ENCODE assay signal across 10 cellular contexts in genomic region chr16:16207935-16208334, GRCh38. TPM values are rescaled to one million over a fixed set of nuclear protein-coding genes. Genes with fewer than 3 reads are reported as not detected.
A peak's percentile ranks its signal among the peaks of the same experiment; 100 is the strongest.
DNase-seq lines count a peak whose midpoint lies in the region; ATAC-seq, FAIRE-seq and TF ChIP-seq lines count a peak whose summit lies in the region.
"Not testable (repeated sequence)": the region's sequence is repeated elsewhere in the genome, so short reads cannot be mapped to it uniquely, and the experiment has no call there.
"Had no signal": no experiment of that assay in that cellular context is flagged by ENCODE, and none has a peak within 500 bp of the region (broad histone marks: within the 10 kb centered on the region; RNA-seq: fewer than 3 reads in every experiment).

No MANE protein-coding gene starts in this region.

- intact Hi-C loops in K562 (cut with micrococcal nuclease); right lobe of liver (cut with DNase I); posterior vena cava (cut with DNase I): not testable (repeated sequence)

- H3K4me2 ChIP-seq in OCI-LY3 (ENCODE audit: low read length) = peak overlapping the region; percentile 44; the same call in 1 of the 2 replicates
- H3K4me2 ChIP-seq in K562 (ENCODE audit: insufficient read depth, low read length) = not testable (repeated sequence)

- TF ChIP-seq RAD21 in K562 (CRISPR knock-in tag; conservative IDR thresholded peaks at IDR 0.05 in 1 of 2, IDR thresholded peaks at IDR 0.05 in 1 of 2) = not testable (repeated sequence)

- H3K27ac ChIP-seq in HL-60 (replicated peaks) (peak overlapping the region; percentile 41; the same call in 1 of the 2 replicates), right lobe of liver (peak overlapping the region in 1 of 3 donors; percentile 33)
- not testable (repeated sequence) for H3K27ac ChIP-seq in OCI-LY3 (ENCODE audit: low read length); K562 (ENCODE audit: extremely low read depth, low read depth, low read length)

- H2AFZ ChIP-seq in OCI-LY3 (ENCODE audit: low read depth, low read length); K562 (ENCODE audit: low read depth, low read length): not testable (repeated sequence)

- in situ Hi-C loops in K562 (cut with MboI) = not testable (repeated sequence)

- not testable (repeated sequence) for H3K9ac ChIP-seq in OCI-LY3 (ENCODE audit: low read length); K562 (ENCODE audit: insufficient read depth in 1 of 2, low read depth in 2 of 2, low read length in 2 of 2)

- TF ChIP-seq EP300 in K562 (IDR thresholded peaks at IDR 0.05; ENCODE audit: low read length) = not testable (repeated sequence)

- FAIRE-seq in K562 (lab: Jason Lieb, UNC) = not testable (repeated sequence)

- POLR2A ChIA-PET in K562 (lab: Yijun Ruan, JAX) = not testable (repeated sequence)

- ATAC-seq in K562 = not testable (repeated sequence)
- ATAC-seq in esophagus mucosa (peak; percentile 74), right lobe of liver (peak in 1 of 4 donors; percentile 6)

- CTCF ChIA-PET in K562 (lab: Yijun Ruan, JAX; ENCODE audit: low intra/inter-chr PET ratio) = not testable (repeated sequence)

- H3K9me3 ChIP-seq in OCI-LY3 (ENCODE audit: insufficient read depth, low read length); K562 (replicated peaks; ENCODE audit: control insufficient read depth, insufficient read depth, low read depth, low read length); right lobe of liver: not testable (repeated sequence)

- DNase-seq in HL-60 (ENCODE audit: low read depth in 1 of 2, low spot score in 1 of 2) = peak in 1 of 2 experiments; percentile 79
- peak; percentile 64 for DNase-seq in MV-4-11 (lab: John Stamatoyannopoulos, UW)
- DNase-seq in K562 (ENCODE audit: extremely low read depth in 1 of 4, low spot score in 3 of 4) = not testable (repeated sequence)
- DNase-seq in right lobe of liver = peak in 2 of 3 donors; percentile 29 to 36
- DNase-seq in posterior vena cava (ENCODE audit: low spot score) = peak; percentile 23
- peak; percentile 12 for DNase-seq in ureter (ENCODE audit: low spot score)

- H3K4me1 ChIP-seq in OCI-LY3 (ENCODE audit: low read length) (peaks cover 23% of the 10 kb centered on the region), right lobe of liver (peaks cover 0 to 12% (median 4%) of the 10 kb centered on the region in 4 donors)
- H3K4me1 ChIP-seq in K562 (replicated peaks in 1 of 2; ENCODE audit: control insufficient read depth in 2 of 2, insufficient read depth in 2 of 2, low read length in 2 of 2) = not testable (repeated sequence)

- not testable (repeated sequence) for TF ChIP-seq POLR2A in K562 (conservative IDR thresholded peaks at IDR 0.05); right lobe of liver (IDR thresholded peaks at IDR 0.05)

- BruUV-seq in K562 (replicated peaks; lab: Mats Ljungman, UMichigan) = not testable (repeated sequence)

- H4K20me1 ChIP-seq in OCI-LY3 (ENCODE audit: insufficient read depth, low read length); K562 (replicated peaks; ENCODE audit: control insufficient read depth, insufficient read depth, low read length): not testable (repeated sequence)

- not testable (repeated sequence) for H3K9me1 ChIP-seq in K562 (ENCODE audit: control insufficient read depth, insufficient read depth, low read length)

- not testable (repeated sequence) for H3K79me2 ChIP-seq in OCI-LY3 (ENCODE audit: low read length); K562 (ENCODE audit: control insufficient read depth, insufficient read depth, low read length)

- not testable (repeated sequence) for H3K36me3 ChIP-seq in OCI-LY3 (replicated peaks; ENCODE audit: low read depth, low read length); K562 (ENCODE audit: control insufficient read depth, insufficient read depth, low read length)
- H3K36me3 ChIP-seq in right lobe of liver = peaks cover 0 to 21% (median 3%) of the 10 kb centered on the region in 4 donors

- not testable (repeated sequence) for TF ChIP-seq CTCF in HL-60 (IDR thresholded peaks at IDR 0.05; ENCODE audit: insufficient read depth, low read length); OCI-LY3 (IDR thresholded peaks at IDR 0.05; ENCODE audit: low read depth, low read length); K562 (IDR thresholded peaks at IDR 0.05 in 2 of 3, conservative IDR thresholded peaks at IDR 0.05 in 1 of 3; ENCODE audit: insufficient read depth in 2 of 3, low read depth in 1 of 3, low read length in 3 of 3); right lobe of liver (IDR thresholded peaks at IDR 0.05)

- H3K4me3 ChIP-seq in HL-60 (replicated peaks; ENCODE audit: insufficient read depth, low read length); OCI-LY3 (ENCODE audit: low read length); K562; right lobe of liver: not testable (repeated sequence)

- not testable (repeated sequence) for H3K27me3 ChIP-seq in HL-60 (ENCODE audit: insufficient read depth, poor library complexity, severe bottlenecking); OCI-LY3 (ENCODE audit: low read depth, low read length); K562 (ENCODE audit: control insufficient read depth in 2 of 2, insufficient read depth in 2 of 2, low read length in 2 of 2); right lobe of liver

- 0% methylated on average over 4 of the region's 6 CpGs for WGBS in K562 (ENCODE audit: insufficient coverage, low coverage, missing lambda C conversion rate)
- 62% methylated on average over 6 of the region's 6 CpGs for WGBS in right lobe of liver (ENCODE audit: insufficient coverage, low coverage, low lambda C conversion rate, missing lambda C conversion rate)

TF ChIP-seq in K562, 482 proteins besides CTCF, POLR2A, EP300 and RAD21:
- peak; percentile 34; the same call in 1 of the 2 replicates for TF ChIP-seq FOSL1 (tag; conservative IDR thresholded peaks at IDR 0.05)

RNA-seq across cellular contexts. Expression of gene ABCC6, which starts 15.4 kb away (rescaled TPM):
- total RNA-seq in K562 (2011; cell fraction: chromatin; rRNA removed; ENCODE audit: low replicate concordance) = 0.86 TPM in 1 of 2 replicates, not detected in the other
- 0.50 TPM in 1 of 2 replicates, not detected in the other for total RNA-seq in K562 (2011; cell fraction: nucleolus; rRNA removed)
- total RNA-seq in K562 (2011; cell fraction: nucleoplasm; rRNA removed) = 0.15 TPM in 1 of 2 replicates, not detected in the other
- 0.16 TPM in 1 of 2 replicates, not detected in the other for total RNA-seq in K562 (2014; rRNA removed)
- total RNA-seq in K562 (2014; rRNA removed; fragmentation: Illumina TruSeq; extraction: Trizol) = not detected in 2 replicates
- total RNA-seq in K562 (2015; rRNA removed; fragmentation: Illumina TruSeq; extraction: Trizol) = not detected in 2 replicates
- 0.07 TPM in 1 of 2 replicates, not detected in the other for total RNA-seq in K562 (2021)
- 0.03 and 0.18 TPM in 2 replicates for polyA plus RNA-seq in K562 (2011; rRNA removed)
- polyA plus RNA-seq in K562 (2011; cell fraction: cytosol; rRNA removed) = 0.07 and 0.24 TPM in 2 replicates
- polyA plus RNA-seq in K562 (2011; cell fraction: nucleus; rRNA removed) = 0.11 and 0.14 TPM in 2 replicates
- 0.07 and 0.23 TPM in 2 replicates for polyA plus RNA-seq in K562 (2012)
- polyA plus RNA-seq in K562 (2014; fragmentation: Illumina TruSeq; extraction: Trizol) = not detected in 2 replicates
- under 1 TPM; 0.03 to 0.17 TPM for polyA plus RNA-seq in K562 (2014; fragmentation: Nextera tagmentation; extraction: Ambion mirVana)
- 0.46 TPM in 1 of 2 replicates, not detected in the other for polyA plus RNA-seq in K562 (2014; rRNA removed)
- polyA minus RNA-seq in K562 (2011; rRNA and poly(A)+ RNA removed) = not detected in 2 replicates
- not detected in 2 replicates for polyA minus RNA-seq in K562 (2011; cell fraction: cytosol; rRNA and poly(A)+ RNA removed)
- not detected in 2 replicates for polyA minus RNA-seq in K562 (2011; cell fraction: nucleus; rRNA and poly(A)+ RNA removed)
- 0.08 TPM for total RNA-seq in esophagus mucosa
- 100 to 1,000 TPM in 3 of 6 experiments, 10 to 100 TPM in 3; 54.9 to 115 (median 97.1) TPM for total RNA-seq in right lobe of liver
- total RNA-seq in posterior vena cava = under 1 TPM; 0.38 to 0.74 TPM
- 0.29 TPM for total RNA-seq in ureter
- total RNA-seq: CD4-positive, CD25-positive, alpha-beta regulatory T cell; HT1080 had no signal

RNA-seq across cellular contexts. Expression of gene NOMO3, which starts 24.4 kb away (rescaled TPM):
- 192 and 230 TPM in 2 replicates for total RNA-seq in K562 (2011; cell fraction: chromatin; rRNA removed; ENCODE audit: low replicate concordance)
- 120 and 136 TPM in 2 replicates for total RNA-seq in K562 (2011; cell fraction: nucleolus; rRNA removed)
- 155 and 200 TPM in 2 replicates for total RNA-seq in K562 (2011; cell fraction: nucleoplasm; rRNA removed)
- total RNA-seq in K562 (2014; rRNA removed) (7.0 and 12.1 TPM in 2 replicates), K562 (2014; rRNA removed; fragmentation: Illumina TruSeq; extraction: Trizol) (12.7 and 16.3 TPM in 2 replicates), K562 (2015; rRNA removed; fragmentation: Illumina TruSeq; extraction: Trizol) (12.5 and 15.3 TPM in 2 replicates), K562 (2021) (20.2 and 21.3 TPM in 2 replicates), esophagus mucosa (11.9 TPM), right lobe of liver (10 to 100 TPM; 23.5 to 50.4 (median 31.5) TPM), posterior vena cava (10 to 100 TPM; 21.7 to 43.1 TPM), ureter (56.6 TPM)
- polyA plus RNA-seq in K562 (2011; rRNA removed) (22.4 and 27.0 TPM in 2 replicates), K562 (2014; fragmentation: Illumina TruSeq; extraction: Trizol) (26.1 and 37.2 TPM in 2 replicates), K562 (2014; fragmentation: Nextera tagmentation; extraction: Ambion mirVana) (1 to 10 TPM; 1.0 to 3.1 TPM), K562 (2014; rRNA removed) (7.3 and 9.1 TPM in 2 replicates)
- 5.8 and 10.8 TPM in 2 replicates for polyA plus RNA-seq in K562 (2011; cell fraction: cytosol; rRNA removed)
- polyA plus RNA-seq in K562 (2011; cell fraction: nucleus; rRNA removed) = 64.5 and 80.3 TPM in 2 replicates
- 15.8 and 30.5 TPM in 2 replicates for polyA plus RNA-seq in K562 (2012)
- 42.8 and 58.4 TPM in 2 replicates for polyA minus RNA-seq in K562 (2011; rRNA and poly(A)+ RNA removed)
- 17.9 and 22.8 TPM in 2 replicates for polyA minus RNA-seq in K562 (2011; cell fraction: cytosol; rRNA and poly(A)+ RNA removed)
- polyA minus RNA-seq in K562 (2011; cell fraction: nucleus; rRNA and poly(A)+ RNA removed) = 27.1 and 43.2 TPM in 2 replicates

Comparison
In these comparisons a context has a peak if more than half of its experiments do, and no peak if none do; other contexts are left out.
1. RNA of gene ABCC6, which starts 15.4 kb away (total RNA-seq): 54.9 to 115 TPM in right lobe of liver; 0.38 to 0.74 TPM in posterior vena cava, 0.29 TPM in ureter (single experiment), 0.08 TPM in esophagus mucosa (single experiment) and 0.07 to 0.86 TPM in K562; every median in the first group is over 10 times any median in the second.